ENCODE assay signal across 8 cellular contexts in genomic region chrX:12979011-12979629, GRCh38. TPM values are rescaled to one million over a fixed set of nuclear protein-coding genes. Genes with fewer than 3 reads are reported as not detected.
DNase-seq lines count a peak whose midpoint lies in the region; ATAC-seq and TF ChIP-seq lines count a peak whose summit lies in the region.

No MANE protein-coding gene starts in this region.

- H3K27me3 Mint-ChIP-seq in Calu3 (ENCODE audit: unreplicated experiment) (no peaks in the 10 kb centered on the region), chondrocyte (ENCODE audit: low read depth) (no peaks in the 10 kb centered on the region), neural progenitor cell (ENCODE audit: insufficient read depth, low read depth) (no peaks in the 10 kb centered on the region)

- peak overlapping the region; percentile 85 for H3K4me3 Mint-ChIP-seq in Calu3 (ENCODE audit: low read depth, unreplicated experiment)
- no peak overlapping the region for H3K4me3 Mint-ChIP-seq in chondrocyte (ENCODE audit: unreplicated experiment)
- H3K4me3 Mint-ChIP-seq in neural progenitor cell: peak overlapping the region; percentile 46

- DNase-seq in Calu3: no peak
- no peak for DNase-seq in Jurkat, Clone E6-1 (ENCODE audit: low read depth, low spot score)
- DNase-seq in chondrocyte (ENCODE audit: low spot score): no peak
- no peak for DNase-seq in neural progenitor cell (ENCODE audit: low spot score)
- no peak for DNase-seq in prostate gland (ENCODE audit: low spot score)
- no peak for DNase-seq in HPDE6-E6E7 (ENCODE audit: extremely low spot score)

- H3K9ac ChIP-seq in neural progenitor cell: no peak overlapping the region

- H3K79me2 ChIP-seq in neural progenitor cell (ENCODE audit: low read depth): peaks cover 43% of the 10 kb centered on the region

- CTCF ChIA-PET in Calu3 (lab: Charles Lee): interaction anchor here (0.6 to 2.2 kb wide), 3 partner anchors 32 to 506 kb away, joined by 3 to 8 read pairs (median 6); no protein-coding TSS in a partner anchor

- H3K27me3 ChIP-seq in neural progenitor cell (no peaks in the 10 kb centered on the region), prostate gland (replicated peaks; ENCODE audit: insufficient read depth) (no peaks in the 10 kb centered on the region)

- no peaks in the 10 kb centered on the region for H3K9me3 Mint-ChIP-seq in Calu3 (ENCODE audit: low read depth, unreplicated experiment)
- H3K9me3 Mint-ChIP-seq in chondrocyte (ENCODE audit: low read depth): peaks cover 5% of the 10 kb centered on the region
- H3K9me3 Mint-ChIP-seq in neural progenitor cell: peaks cover 4% of the 10 kb centered on the region

- H3K27ac Mint-ChIP-seq in Calu3 (ENCODE audit: unreplicated experiment) (peak overlapping the region; percentile 99), chondrocyte (ENCODE audit: unreplicated experiment) (peak overlapping the region; percentile 94), neural progenitor cell (peak overlapping the region; percentile 88)

- 52% methylated on average over 6 of the region's 6 CpGs for WGBS in prostate gland

- H3K36me3 Mint-ChIP-seq in Calu3 (ENCODE audit: insufficient read depth, unreplicated experiment) (peaks cover 65% of the 10 kb centered on the region), chondrocyte (ENCODE audit: low read depth) (peaks cover 23% of the 10 kb centered on the region), neural progenitor cell (peaks cover 8% of the 10 kb centered on the region)

- no TSS peak for BruUV-seq in Calu3 (replicated peaks; lab: Mats Ljungman, UMichigan)

- no peak for ATAC-seq in GM18868 (IDR thresholded peaks at IDR 0.05; ENCODE audit: unreplicated experiment)
- no peak for ATAC-seq in HG03280 (IDR thresholded peaks at IDR 0.05; ENCODE audit: unreplicated experiment)

- peaks cover 3% of the 10 kb centered on the region for H3K36me3 ChIP-seq in neural progenitor cell
- no peaks in the 10 kb centered on the region for H3K36me3 ChIP-seq in prostate gland

- TF ChIP-seq CTCF in Calu3 (IDR thresholded peaks at IDR 0.05; ENCODE audit: unreplicated experiment): no peak
- TF ChIP-seq CTCF in chondrocyte (IDR thresholded peaks at IDR 0.05): no peak
- no peak for TF ChIP-seq CTCF in neural progenitor cell (IDR thresholded peaks at IDR 0.05)
- TF ChIP-seq CTCF in prostate gland (IDR thresholded peaks at IDR 0.05): no peak

- TF ChIP-seq POLR2A in prostate gland (IDR thresholded peaks at IDR 0.05): no peak

- H3K9me3 ChIP-seq in neural progenitor cell (ENCODE audit: low read depth): no peaks in the 10 kb centered on the region
- no peaks in the 10 kb centered on the region for H3K9me3 ChIP-seq in prostate gland

- peaks cover 26% of the 10 kb centered on the region for H4K20me1 ChIP-seq in neural progenitor cell (ENCODE audit: low read depth)

- intact Hi-C loops in Calu3 (cut with micrococcal nuclease; ENCODE audit: unreplicated experiment): loop anchor here (2.0 to 10.0 kb wide), 3 partner anchors 32 to 510 kb away; no protein-coding TSS in a partner anchor
- intact Hi-C loops in prostate gland (cut with DNase I): no loop called here

- H3K4me1 ChIP-seq in neural progenitor cell: peaks cover 34% of the 10 kb centered on the region
- H3K4me1 ChIP-seq in prostate gland (replicated peaks): no peaks in the 10 kb centered on the region

- peaks cover 31% of the 10 kb centered on the region for H3F3A ChIP-seq in neural progenitor cell (ENCODE audit: low read depth)

- peak overlapping the region; percentile 79; the same call in 1 of the 2 replicates for H3K4me3 ChIP-seq in Jurkat, Clone E6-1 (ENCODE audit: low read length)
- H3K4me3 ChIP-seq in neural progenitor cell: no peak overlapping the region
- no peak overlapping the region for H3K4me3 ChIP-seq in prostate gland

- H3K27ac ChIP-seq in neural progenitor cell: peak overlapping the region; percentile 42
- H3K27ac ChIP-seq in prostate gland: no peak overlapping the region

- H3K4me1 Mint-ChIP-seq in Calu3 (ENCODE audit: low read depth, unreplicated experiment) (peaks cover 50% of the 10 kb centered on the region), chondrocyte (ENCODE audit: low read depth) (peaks cover 29% of the 10 kb centered on the region), neural progenitor cell (peaks cover 24% of the 10 kb centered on the region)

- peak overlapping the region; percentile 87 for H3K4me2 ChIP-seq in neural progenitor cell

- H2AFZ ChIP-seq in neural progenitor cell (replicated peaks): no peak overlapping the region

RNA-seq across cellular contexts. Expression of gene TMSB4X, which starts 4.2 kb away (rescaled TPM):
- total RNA-seq in Calu3 (2022) (5,274 and 5,368 TPM in 2 replicates), chondrocyte (1,769 to 3,180 TPM (median 3,093 TPM) in 3 replicates), neural progenitor cell (ENCODE audit: low replicate concordance) (2,407 and 3,462 TPM in 2 replicates), prostate gland (1,000 to 10,000 TPM; 1,116 to 1,330 TPM)
- 7,566 TPM for polyA plus RNA-seq in Jurkat, Clone E6-1 (2012; ENCODE audit: insufficient read depth, insufficient read length)
